Comparison of ENCODE assay signal across 6 cellular contexts in genomic region chr1:152654110-152654509, GRCh38.
DNase-seq lines count a peak whose midpoint lies in the region; TF ChIP-seq lines count a peak whose summit lies in the region.

No MANE protein-coding gene starts in this region.

- no peaks in the 10 kb centered on the region for H3K4me1 ChIP-seq in MM.1S (ENCODE audit: low read length)

- H3K9me3 ChIP-seq in MM.1S (replicated peaks; ENCODE audit: insufficient read depth, low read length) = no peaks in the 10 kb centered on the region

- no peaks in the 10 kb centered on the region for H3K36me3 ChIP-seq in MM.1S (replicated peaks; ENCODE audit: insufficient read depth, low read length)

- H3K9ac ChIP-seq in MM.1S (ENCODE audit: low read length) = no peak overlapping the region

- H3F3A ChIP-seq in MM.1S (ENCODE audit: insufficient read depth, low read length) = no peaks in the 10 kb centered on the region

- H3K4me2 ChIP-seq in MM.1S (ENCODE audit: low read depth, low read length) = peak overlapping the region; percentile 27; the same call in 1 of the 2 replicates

- no peaks in the 10 kb centered on the region for H3K27me3 ChIP-seq in MM.1S (replicated peaks; ENCODE audit: insufficient read depth, low read length)

- peak; percentile 95 for TF ChIP-seq CTCF in MM.1S (IDR thresholded peaks at IDR 0.05; ENCODE audit: low read length)

- H3K79me2 ChIP-seq in MM.1S (ENCODE audit: low read length) = no peaks in the 10 kb centered on the region

- H3K9me2 ChIP-seq in MM.1S (replicated peaks; ENCODE audit: insufficient read depth, low read length) = no peaks in the 10 kb centered on the region

- peak overlapping the region; percentile 41 for H2AFZ ChIP-seq in MM.1S (ENCODE audit: low read length)

- H3K4me3 ChIP-seq in MM.1S (ENCODE audit: low read length) = no peak overlapping the region

- no peak overlapping the region for H3K27ac ChIP-seq in MM.1S (ENCODE audit: low read length)

- peak; percentile 76 for DNase-seq in DMS53 (lab: John Stamatoyannopoulos, UW)
- peak; percentile 81 for DNase-seq in MM.1S
- peak; percentile 75 for DNase-seq in activated CD4-positive, alpha-beta T cell treated with anti-CD3 and anti-CD28 coated beads for 48 hours
- DNase-seq in hepatic stellate cell (ENCODE audit: low spot score) = peak; percentile 24
- peak; percentile 20 for DNase-seq in stromal cell of bone marrow (ENCODE audit: low read depth)
- no peak for DNase-seq in islet precursor cell

- no peaks in the 10 kb centered on the region for H4K20me1 ChIP-seq in MM.1S (ENCODE audit: insufficient read depth, low read length)
